In the genomic region with DNA sequence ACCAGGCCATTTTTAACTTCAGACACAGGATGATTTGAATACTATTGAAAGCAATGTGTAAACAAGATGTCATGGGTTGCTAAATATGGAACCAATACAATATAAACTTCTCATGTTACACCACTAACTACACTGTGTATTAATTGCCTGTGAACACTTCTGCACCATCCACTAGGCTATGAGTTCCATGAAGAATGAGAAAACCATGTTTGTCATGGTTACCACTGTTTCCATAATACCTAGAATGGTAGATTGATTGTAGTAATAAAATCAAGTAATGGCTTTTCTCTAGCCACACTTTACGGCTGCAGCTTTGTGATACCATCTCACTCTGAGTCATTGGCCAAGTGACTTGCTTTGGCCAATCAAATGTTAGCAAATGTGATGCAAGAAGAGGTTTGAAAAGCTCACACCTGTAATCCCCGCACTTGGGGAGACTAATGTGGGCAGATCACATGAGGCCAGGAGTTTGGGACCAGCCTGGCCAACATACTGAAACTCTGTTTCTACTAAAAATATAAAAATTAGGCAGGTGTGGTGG, we compare ENCODE assay signal across 17 cellular contexts. TPM values are rescaled to one million over a fixed set of nuclear protein-coding genes. Genes with fewer than 3 reads are reported as not detected.
DNase-seq lines count a peak whose midpoint lies in the region; ATAC-seq and TF ChIP-seq lines count a peak whose summit lies in the region.
"Had no signal": no experiment of that assay in that cellular context is flagged by ENCODE, and none has a peak within 500 bp of the region (broad histone marks: within the 10 kb centered on the region; RNA-seq: fewer than 3 reads in every experiment).

No MANE protein-coding gene starts in this region.

- H3K27ac Mint-ChIP-seq in activated CD8-positive, alpha-beta T cell treated with anti-CD3 and anti-CD28 coated beads for 36 hours, result no peak overlapping the region
- no peak overlapping the region for H3K27ac Mint-ChIP-seq in activated CD8-positive, alpha-beta T cell treated with anti-CD3 and anti-CD28 coated beads, Interleukin-2, amount 10 ng/mL, durations not matched to agents 7 days and 5 days
- no peak overlapping the region for H3K27ac Mint-ChIP-seq in stimulated activated effector memory CD8-positive, alpha-beta T cell treated with anti-CD3 and anti-CD28 coated beads, Interleukin-12 subunit alpha, Interleukin-12 subunit beta, amount 100 ng/mL, for 72 hours

- CTCF ChIA-PET in activated CD8-positive, alpha-beta T cell treated with anti-CD3 and anti-CD28 coated beads for 36 hours (lab: Charles Lee), result interaction anchor here (1.2 kb wide), 1 partner anchor 65 kb away, joined by 4 read pairs; no protein-coding TSS in a partner anchor
- CTCF ChIA-PET in activated CD8-positive, alpha-beta T cell treated with anti-CD3 and anti-CD28 coated beads, Interleukin-2, amount 10 ng/mL, durations not matched to agents 7 days and 5 days (lab: Charles Lee), result no interaction called here
- CTCF ChIA-PET in GM10248 (lab: Yijun Ruan, JAX), result interaction anchor here (1.6 to 3.7 kb wide), 3 partner anchors 14 to 65 kb away, joined by 6 to 15 read pairs (median 12); no protein-coding TSS in a partner anchor

- H3K9me3 Mint-ChIP-seq in activated CD8-positive, alpha-beta T cell treated with anti-CD3 and anti-CD28 coated beads for 36 hours, result no peaks in the 10 kb centered on the region
- peaks cover 5% of the 10 kb centered on the region for H3K9me3 Mint-ChIP-seq in activated CD8-positive, alpha-beta T cell treated with anti-CD3 and anti-CD28 coated beads, Interleukin-2, amount 10 ng/mL, durations not matched to agents 7 days and 5 days (ENCODE audit: insufficient read depth)
- H3K9me3 Mint-ChIP-seq in stimulated activated effector memory CD8-positive, alpha-beta T cell treated with anti-CD3 and anti-CD28 coated beads, Interleukin-12 subunit alpha, Interleukin-12 subunit beta, amount 100 ng/mL, for 72 hours, result no peaks in the 10 kb centered on the region

- H3K27me3 Mint-ChIP-seq in activated CD8-positive, alpha-beta T cell treated with anti-CD3 and anti-CD28 coated beads for 36 hours, result no peaks in the 10 kb centered on the region
- H3K27me3 Mint-ChIP-seq in activated CD8-positive, alpha-beta T cell treated with anti-CD3 and anti-CD28 coated beads, Interleukin-2, amount 10 ng/mL, durations not matched to agents 7 days and 5 days (ENCODE audit: low read depth), result no peaks in the 10 kb centered on the region

- intact Hi-C loops in activated CD8-positive, alpha-beta T cell treated with anti-CD3 and anti-CD28 coated beads for 36 hours (cut with micrococcal nuclease), result no loop called here

- POLR2A ChIA-PET in activated CD8-positive, alpha-beta T cell treated with anti-CD3 and anti-CD28 coated beads for 36 hours (lab: Charles Lee), result no interaction called here
- POLR2A ChIA-PET in activated CD8-positive, alpha-beta T cell treated with anti-CD3 and anti-CD28 coated beads, Interleukin-2, amount 10 ng/mL, durations not matched to agents 7 days and 5 days (lab: Charles Lee), result interaction anchor here (0.6 kb wide), 1 partner anchor 66 kb away, joined by 3 read pairs; no protein-coding TSS in a partner anchor
- POLR2A ChIA-PET in GM10248 (lab: Yijun Ruan, JAX), result no interaction called here

- H3K4me3 Mint-ChIP-seq in activated CD8-positive, alpha-beta T cell treated with anti-CD3 and anti-CD28 coated beads for 36 hours, result no peak overlapping the region
- no peak overlapping the region for H3K4me3 Mint-ChIP-seq in activated CD8-positive, alpha-beta T cell treated with anti-CD3 and anti-CD28 coated beads, Interleukin-2, amount 10 ng/mL, durations not matched to agents 7 days and 5 days
- H3K4me3 Mint-ChIP-seq in stimulated activated effector memory CD8-positive, alpha-beta T cell treated with anti-CD3 and anti-CD28 coated beads, Interleukin-12 subunit alpha, Interleukin-12 subunit beta, amount 100 ng/mL, for 72 hours, result no peak overlapping the region

- DNase-seq in activated CD8-positive, alpha-beta T cell treated with anti-CD3 and anti-CD28 coated beads for 36 hours, result peak; percentile 7
- DNase-seq in activated CD8-positive, alpha-beta T cell treated with anti-CD3 and anti-CD28 coated beads, Interleukin-2, amount 10 ng/mL, durations not matched to agents 7 days and 5 days, result no peak
- DNase-seq in M059J (ENCODE audit: low read depth) (peak; percentile 8), SW480 (ENCODE audit: low spot score) (peak; percentile 2), GM10248 (ENCODE audit: extremely low spot score) (no peak), T1000 (lab: John Stamatoyannopoulos, UW) (no peak)
- DNase-seq in stimulated activated effector memory CD8-positive, alpha-beta T cell treated with anti-CD3 and anti-CD28 coated beads, Interleukin-12 subunit alpha, Interleukin-12 subunit beta, amount 100 ng/mL, for 72 hours (ENCODE audit: low spot score in 2 of 2), result no peak
- DNase-seq in activated CD4-positive, alpha-beta T cell treated with anti-CD3 and anti-CD28 coated beads, Interleukin-2, amount 50 U/mL, for 1 hour, result no peak
- DNase-seq: ACHN, EL, NCI-H1105, NCI-H226, NCI-H526, PC-9, SIG-M5, T-helper 1 cell had no signal

- H3K36me3 Mint-ChIP-seq in activated CD8-positive, alpha-beta T cell treated with anti-CD3 and anti-CD28 coated beads for 36 hours (ENCODE audit: low read depth), result no peaks in the 10 kb centered on the region
- peaks cover 4% of the 10 kb centered on the region for H3K36me3 Mint-ChIP-seq in activated CD8-positive, alpha-beta T cell treated with anti-CD3 and anti-CD28 coated beads, Interleukin-2, amount 10 ng/mL, durations not matched to agents 7 days and 5 days (ENCODE audit: low read depth)
- H3K36me3 Mint-ChIP-seq in stimulated activated effector memory CD8-positive, alpha-beta T cell treated with anti-CD3 and anti-CD28 coated beads, Interleukin-12 subunit alpha, Interleukin-12 subunit beta, amount 100 ng/mL, for 72 hours, result no peaks in the 10 kb centered on the region

- peaks cover 15% of the 10 kb centered on the region for H3K4me1 Mint-ChIP-seq in activated CD8-positive, alpha-beta T cell treated with anti-CD3 and anti-CD28 coated beads for 36 hours (ENCODE audit: low read depth)
- peaks cover 29% of the 10 kb centered on the region for H3K4me1 Mint-ChIP-seq in activated CD8-positive, alpha-beta T cell treated with anti-CD3 and anti-CD28 coated beads, Interleukin-2, amount 10 ng/mL, durations not matched to agents 7 days and 5 days (ENCODE audit: low read depth)
- H3K4me1 Mint-ChIP-seq in stimulated activated effector memory CD8-positive, alpha-beta T cell treated with anti-CD3 and anti-CD28 coated beads, Interleukin-12 subunit alpha, Interleukin-12 subunit beta, amount 100 ng/mL, for 72 hours, result no peaks in the 10 kb centered on the region

- ATAC-seq in activated CD8-positive, alpha-beta T cell treated with anti-CD3 and anti-CD28 coated beads for 36 hours, result peak; percentile 68
- no peak for ATAC-seq in activated CD8-positive, alpha-beta T cell treated with anti-CD3 and anti-CD28 coated beads, Interleukin-2, amount 10 ng/mL, durations not matched to agents 7 days and 5 days
- peak; percentile 19 for ATAC-seq in stimulated activated effector memory CD8-positive, alpha-beta T cell treated with anti-CD3 and anti-CD28 coated beads, Interleukin-12 subunit alpha, Interleukin-12 subunit beta, amount 100 ng/mL, for 72 hours
- ATAC-seq: SK-N-SH treated with all-trans-retinoic acid at 6 μM for 48 hours had no signal

- TF ChIP-seq CTCF in activated CD8-positive, alpha-beta T cell treated with anti-CD3 and anti-CD28 coated beads for 36 hours (IDR thresholded peaks at IDR 0.05), result no peak
- TF ChIP-seq CTCF in GM10248 (IDR thresholded peaks at IDR 0.05; ENCODE audit: control extremely low read depth, extremely low read depth, low read depth, missing control alignments), result no peak

RNA-seq across cellular contexts. Expression of gene CYBB, which starts 19.9 kb away (rescaled TPM):
- total RNA-seq in activated CD8-positive, alpha-beta T cell treated with anti-CD3 and anti-CD28 coated beads for 36 hours, result under 1 TPM; 0.07 to 0.25 TPM
- total RNA-seq in activated CD8-positive, alpha-beta T cell treated with anti-CD3 and anti-CD28 coated beads, Interleukin-2, amount 10 ng/mL, durations not matched to agents 7 days and 5 days, result not detected
- 0.07 TPM in 1 of 2 replicates, not detected in the other for total RNA-seq in M059J (2014; rRNA removed; shearing (Covaris generic))

Comparison
In these comparisons a context has a peak if more than half of its experiments do, and no peak if none do; other contexts are left out.
1. DNase-seq: peak in activated CD8-positive, alpha-beta T cell treated with anti-CD3 and anti-CD28 coated beads for 36 hours (single experiment), M059J (single experiment) and SW480 (single experiment); none in activated CD8-positive, alpha-beta T cell treated with anti-CD3 and anti-CD28 coated beads, Interleukin-2, amount 10 ng/mL, durations not matched to agents 7 days and 5 days (single experiment), stimulated activated effector memory CD8-positive, alpha-beta T cell treated with anti-CD3 and anti-CD28 coated beads, Interleukin-12 subunit alpha, Interleukin-12 subunit beta, amount 100 ng/mL, for 72 hours (0 of 2), GM10248 (single experiment), activated CD4-positive, alpha-beta T cell treated with anti-CD3 and anti-CD28 coated beads, Interleukin-2, amount 50 U/mL, for 1 hour (single experiment) and T1000 (single experiment).